17 cellular contexts compared by ENCODE assay signal in the genomic region with DNA sequence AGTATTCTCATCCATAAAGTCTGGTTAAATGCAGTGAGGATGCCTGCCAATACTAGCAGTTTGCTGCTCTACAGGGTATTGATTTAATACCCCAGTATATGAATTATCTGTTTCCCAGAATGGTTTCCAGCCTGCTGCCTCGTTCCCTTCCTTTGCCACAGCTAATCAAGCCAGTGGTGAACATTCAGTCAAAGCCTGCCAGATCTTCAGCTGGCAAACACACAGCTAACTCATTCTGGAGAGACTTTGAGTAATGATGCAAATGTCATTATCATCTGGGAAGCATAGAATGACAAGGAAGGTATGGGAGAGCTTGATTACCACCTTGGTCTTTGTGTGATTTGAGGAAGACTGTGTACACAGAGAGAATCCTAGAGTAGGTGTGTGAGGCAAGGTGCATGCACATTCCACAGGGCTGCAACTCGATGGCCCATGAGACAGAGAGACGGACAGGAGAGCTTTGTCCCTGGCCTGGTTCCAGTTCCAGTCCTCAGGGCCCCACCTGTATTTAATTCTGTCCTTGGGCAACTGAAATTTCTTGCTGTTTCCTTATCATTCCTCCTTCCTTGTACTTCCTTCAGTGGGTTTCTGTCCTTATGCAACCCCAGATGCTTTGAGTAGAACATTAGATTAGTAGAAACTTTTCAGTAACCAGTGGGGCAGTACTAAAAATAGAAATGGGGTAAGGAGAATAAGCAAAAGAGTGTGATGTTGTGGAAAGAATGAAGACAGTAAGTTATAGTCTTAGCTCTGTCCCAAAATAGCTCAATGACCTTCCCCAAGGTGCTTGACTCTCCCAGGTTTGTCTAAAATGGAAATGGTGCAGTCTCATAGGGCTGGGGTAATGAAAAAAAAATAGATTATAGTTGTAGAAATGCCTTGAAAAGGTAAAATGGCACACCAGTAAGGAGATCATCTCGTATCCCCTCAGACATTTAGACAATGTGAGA.
DNase-seq lines count a peak whose midpoint lies in the region; ATAC-seq, FAIRE-seq and TF ChIP-seq lines count a peak whose summit lies in the region.
"Had no signal": no experiment of that assay in that cellular context is flagged by ENCODE, and none has a peak within 500 bp of the region (broad histone marks: within the 10 kb centered on the region; RNA-seq: fewer than 3 reads in every experiment).

No MANE protein-coding gene starts in this region.

- no peak for FAIRE-seq in K562 (lab: Jason Lieb, UNC)
- no peak for FAIRE-seq in D721Med (lab: Jason Lieb, UNC)
- FAIRE-seq: A549, GM12891 had no signal

- H4K20me1 ChIP-seq in K562 (replicated peaks; ENCODE audit: control insufficient read depth, insufficient read depth, low read length), result no peaks in the 10 kb centered on the region

- H3K27me3 ChIP-seq in K562 (ENCODE audit: control insufficient read depth in 2 of 2, insufficient read depth in 2 of 2, low read length in 2 of 2), result no peaks in the 10 kb centered on the region
- H3K27me3 ChIP-seq in right cardiac atrium (ENCODE audit: control insufficient read depth, insufficient read depth), result no peaks in the 10 kb centered on the region
- no peaks in the 10 kb centered on the region for H3K27me3 ChIP-seq in psoas muscle (ENCODE audit: insufficient read depth in 3 of 3, low read length in 2 of 3)

- peaks cover 40% of the 10 kb centered on the region for H3K79me2 ChIP-seq in K562 (ENCODE audit: control insufficient read depth, insufficient read depth, low read length)

- H3K4me3 ChIP-seq in K562 (no peak overlapping the region), right cardiac atrium (ENCODE audit: low read length) (no peak overlapping the region), psoas muscle (no peak overlapping the region)
- H3K4me3 ChIP-seq: A549, GM23248 had no signal

- DNase-seq in Ammon's horn (ENCODE audit: low spot score) (peak; percentile 26), K562 (ENCODE audit: extremely low read depth in 1 of 4, low spot score in 3 of 4) (peak in 1 of 4 experiments; percentile 8), right cardiac atrium (no peak), psoas muscle (no peak), D721Med (ENCODE audit: insufficient read length, low spot score) (no peak), SHP77 treated with DMSO at 0.1 percent for 48 hours (lab: John Stamatoyannopoulos, UW) (no peak)
- DNase-seq: DMS79, GM23248, NCI-H1048, NCI-H146, NCI-H2081 treated with DMSO at 0.1 percent for 48 hours, NCI-H524 had no signal

- 11% methylated on average over 4 of the region's 4 CpGs for WGBS in K562 (ENCODE audit: insufficient coverage, low coverage, missing lambda C conversion rate)
- 62% methylated on average over 4 of the region's 4 CpGs for WGBS in right cardiac atrium
- WGBS in psoas muscle, 3 donors, result 35 to 53% (median 38%) methylated on average over 4 of the region's 4 CpGs

- POLR2A ChIA-PET in K562 (lab: Yijun Ruan, JAX), result interaction anchor here (0.7 to 1.2 kb wide), 3 partner anchors 11 to 120 kb away, joined by 3 to 4 read pairs (median 4); no protein-coding TSS in a partner anchor

- no TSS peak for BruUV-seq in K562 (replicated peaks; lab: Mats Ljungman, UMichigan)

- 0 out of 2 replicates have a peak overlapping the region, but pooled peaks have one; percentile 22 for H3K4me2 ChIP-seq in K562 (ENCODE audit: insufficient read depth, low read length)
- H3K4me2 ChIP-seq: A549 had no signal

- H3K27ac ChIP-seq in K562 (ENCODE audit: extremely low read depth, low read depth, low read length) (no peak overlapping the region), right cardiac atrium (ENCODE audit: low read length) (peak overlapping the region; percentile 13), psoas muscle (no peak overlapping the region)
- H3K27ac ChIP-seq: A549, GM23248, RWPE1 had no signal

- H3K36me3 ChIP-seq in K562 (ENCODE audit: control insufficient read depth, insufficient read depth, low read length) (no peaks in the 10 kb centered on the region), psoas muscle (ENCODE audit: insufficient read depth in 1 of 2, low read depth in 1 of 2) (no peaks in the 10 kb centered on the region)

- peak overlapping the region in 1 of 2 experiments; percentile 50; a peak in 1 of 4 replicates for H3K9ac ChIP-seq in K562 (ENCODE audit: insufficient read depth in 1 of 2, low read depth in 2 of 2, low read length in 2 of 2)
- H3K9ac ChIP-seq: GM23248 had no signal

- no peak for TF ChIP-seq EP300 in K562 (IDR thresholded peaks at IDR 0.05; ENCODE audit: low read length)

- intact Hi-C loops in K562 (cut with micrococcal nuclease), result no loop called here
- intact Hi-C loops in right cardiac atrium (cut with DNase I), result no loop called here
- intact Hi-C loops in psoas muscle (cut with DNase I), result no loop called here

- TF ChIP-seq POLR2A in K562 (conservative IDR thresholded peaks at IDR 0.05), result no peak

- no peak overlapping the region for H2AFZ ChIP-seq in K562 (ENCODE audit: low read depth, low read length)
- H2AFZ ChIP-seq: GM23248 had no signal

- ATAC-seq in K562 (peak; percentile 55; the same call in 2 of the 3 replicates), right cardiac atrium (peak; percentile 30 to 35), psoas muscle (peak in 3 of 4 donors; percentile 40 to 64 (median 62)), GM18498 (IDR thresholded peaks at IDR 0.05; ENCODE audit: unreplicated experiment) (no peak)
- ATAC-seq: A549, HCT116 had no signal

- no peaks in the 10 kb centered on the region for H3K9me1 ChIP-seq in K562 (ENCODE audit: control insufficient read depth, insufficient read depth, low read length)

- CTCF ChIA-PET in K562 (lab: Yijun Ruan, JAX; ENCODE audit: low intra/inter-chr PET ratio), result no interaction called here

- in situ Hi-C loops in K562 (cut with MboI), result no loop called here

- no peak for TF ChIP-seq RAD21 in K562 (CRISPR knock-in tag; conservative IDR thresholded peaks at IDR 0.05 in 1 of 2, IDR thresholded peaks at IDR 0.05 in 1 of 2)

- no peak for TF ChIP-seq CTCF in K562 (IDR thresholded peaks at IDR 0.05 in 2 of 3, conservative IDR thresholded peaks at IDR 0.05 in 1 of 3; ENCODE audit: insufficient read depth in 2 of 3, low read depth in 1 of 3, low read length in 3 of 3)
- no peak for TF ChIP-seq CTCF in psoas muscle (IDR thresholded peaks at IDR 0.05)
- TF ChIP-seq CTCF in D721Med (IDR thresholded peaks at IDR 0.05; ENCODE audit: insufficient read depth, missing control alignments), result no peak

- no peaks in the 10 kb centered on the region for H3K9me3 ChIP-seq in K562 (replicated peaks; ENCODE audit: control insufficient read depth, insufficient read depth, low read depth, low read length)
- no peaks in the 10 kb centered on the region for H3K9me3 ChIP-seq in right cardiac atrium (ENCODE audit: control insufficient read depth, low read length)
- no peaks in the 10 kb centered on the region for H3K9me3 ChIP-seq in psoas muscle
- H3K9me3 ChIP-seq: A549 had no signal

- H3K4me1 ChIP-seq in K562 (replicated peaks in 1 of 2; ENCODE audit: control insufficient read depth in 2 of 2, insufficient read depth in 2 of 2, low read length in 2 of 2) (peaks cover 5 to 22% of the 10 kb centered on the region in 2 experiments; a peak in 4 of 5 replicates), right cardiac atrium (ENCODE audit: control insufficient read depth, insufficient read depth, low read length) (peaks cover 6% of the 10 kb centered on the region), psoas muscle (peaks cover 74% of the 10 kb centered on the region)
- H3K4me1 ChIP-seq: A549 had no signal

TF ChIP-seq in K562, 482 proteins besides CTCF, POLR2A, EP300 and RAD21 (continues in another document):
- no peak for TF ChIP-seq POU5F1 (IDR thresholded peaks at IDR 0.05; ENCODE audit: borderline replicate concordance, low read depth, low read length, partially characterized antibody)
- TF ChIP-seq ZBTB1 (CRISPR knock-in tag; IDR thresholded peaks at IDR 0.05; ENCODE audit: borderline replicate concordance, low read depth), result no peak
- no peak for TF ChIP-seq SMARCB1 (IDR thresholded peaks at IDR 0.05; ENCODE audit: insufficient read length, low read depth)
- TF ChIP-seq ZNF584 (CRISPR knock-in tag; IDR thresholded peaks at IDR 0.05; ENCODE audit: low read depth), result no peak
- no peak for TF ChIP-seq TCFL5 (CRISPR knock-in tag; conservative IDR thresholded peaks at IDR 0.05)
- TF ChIP-seq, protein P1, sequence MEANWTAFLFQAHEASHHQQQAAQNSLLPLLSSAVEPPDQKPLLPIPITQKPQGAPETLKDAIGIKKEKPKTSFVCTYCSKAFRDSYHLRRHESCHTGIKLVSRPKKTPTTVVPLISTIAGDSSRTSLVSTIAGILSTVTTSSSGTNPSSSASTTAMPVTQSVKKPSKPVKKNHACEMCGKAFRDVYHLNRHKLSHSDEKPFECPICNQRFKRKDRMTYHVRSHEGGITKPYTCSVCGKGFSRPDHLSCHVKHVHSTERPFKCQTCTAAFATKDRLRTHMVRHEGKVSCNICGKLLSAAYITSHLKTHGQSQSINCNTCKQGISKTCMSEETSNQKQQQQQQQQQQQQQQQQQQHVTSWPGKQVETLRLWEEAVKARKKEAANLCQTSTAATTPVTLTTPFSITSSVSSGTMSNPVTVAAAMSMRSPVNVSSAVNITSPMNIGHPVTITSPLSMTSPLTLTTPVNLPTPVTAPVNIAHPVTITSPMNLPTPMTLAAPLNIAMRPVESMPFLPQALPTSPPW (CRISPR knock-in tag; IDR thresholded peaks at IDR 0.05), result no peak
- no peak for TF ChIP-seq NCOA6 (IDR thresholded peaks at IDR 0.05)
- 0 out of 2 replicates have a peak, but pooled peaks have one; percentile 16 for TF ChIP-seq CBFA2T2 (conservative IDR thresholded peaks at IDR 0.05)
- no peak for TF ChIP-seq CC2D1A (IDR thresholded peaks at IDR 0.05)
- no peak for TF ChIP-seq MTA2 (IDR thresholded peaks at IDR 0.05; ENCODE audit: low read depth)
- TF ChIP-seq RUNX1 (IDR thresholded peaks at IDR 0.05; ENCODE audit: low read depth), result no peak
